ENCODE assay signal across 1 cellular context in genomic region chr15:41827880-41828746, GRCh38.
TF ChIP-seq lines count a peak whose summit lies in the region.

JMJD7 (plus strand) TSS chr15:41828092; CDS start chr15:41828125, 33 bp downstream.

TF ChIP-seq in SK-N-SH, 30 proteins besides CTCF, POLR2A, EP300 and RAD21 (continued from another document):
- TF ChIP-seq TCF12 (IDR thresholded peaks at IDR 0.05) (no peak), EZH2phosphoT487 (IDR thresholded peaks at IDR 0.05; ENCODE audit: borderline replicate concordance, low read depth) (no peak), NFIC (IDR thresholded peaks at IDR 0.05; ENCODE audit: borderline replicate concordance) (no peak), MXI1 (IDR thresholded peaks at IDR 0.05; ENCODE audit: low read depth, low read length) (peak; percentile 45), MEF2A (IDR thresholded peaks at IDR 0.05; ENCODE audit: borderline replicate concordance, low read depth) (no peak), FOSL2 (IDR thresholded peaks at IDR 0.05; ENCODE audit: borderline replicate concordance, low read depth) (peak; percentile 11; the same call in 1 of the 2 replicates), USF1 (IDR thresholded peaks at IDR 0.05; ENCODE audit: borderline replicate concordance, low read depth) (no peak), SIN3A (IDR thresholded peaks at IDR 0.05; ENCODE audit: borderline replicate concordance, low read depth, low read length) (peak; percentile 68; the same call in 1 of the 2 replicates), TAF1 (IDR thresholded peaks at IDR 0.05; ENCODE audit: borderline replicate concordance, low read depth, low read length) (peak; percentile 73), ELF1 (IDR thresholded peaks at IDR 0.05) (no peak), FOXJ3 (CRISPR knock-in tag; IDR thresholded peaks at IDR 0.05) (no peak), RXRA (IDR thresholded peaks at IDR 0.05; ENCODE audit: borderline replicate concordance, low read depth) (no peak), CHD2 (IDR thresholded peaks at IDR 0.05; ENCODE audit: low read length, partially characterized antibody) (no peak), FOXM1 (IDR thresholded peaks at IDR 0.05; ENCODE audit: low read depth) (no peak), NRF1 (IDR thresholded peaks at IDR 0.05; ENCODE audit: low read depth, low read length) (no peak), RFX5 (IDR thresholded peaks at IDR 0.05; ENCODE audit: low read length) (no peak), SMC3 (IDR thresholded peaks at IDR 0.05; ENCODE audit: low read depth, low read length) (no peak), GABPA (IDR thresholded peaks at IDR 0.05; ENCODE audit: low read depth) (no peak)
- TF ChIP-seq, protein P1, sequence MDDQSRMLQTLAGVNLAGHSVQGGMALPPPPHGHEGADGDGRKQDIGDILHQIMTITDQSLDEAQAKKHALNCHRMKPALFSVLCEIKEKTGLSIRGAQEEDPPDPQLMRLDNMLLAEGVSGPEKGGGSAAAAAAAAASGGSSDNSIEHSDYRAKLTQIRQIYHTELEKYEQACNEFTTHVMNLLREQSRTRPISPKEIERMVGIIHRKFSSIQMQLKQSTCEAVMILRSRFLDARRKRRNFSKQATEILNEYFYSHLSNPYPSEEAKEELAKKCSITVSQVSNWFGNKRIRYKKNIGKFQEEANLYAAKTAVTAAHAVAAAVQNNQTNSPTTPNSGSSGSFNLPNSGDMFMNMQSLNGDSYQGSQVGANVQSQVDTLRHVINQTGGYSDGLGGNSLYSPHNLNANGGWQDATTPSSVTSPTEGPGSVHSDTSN (IDR thresholded peaks at IDR 0.05), result peak; percentile 59
- TF ChIP-seq, protein P2, sequence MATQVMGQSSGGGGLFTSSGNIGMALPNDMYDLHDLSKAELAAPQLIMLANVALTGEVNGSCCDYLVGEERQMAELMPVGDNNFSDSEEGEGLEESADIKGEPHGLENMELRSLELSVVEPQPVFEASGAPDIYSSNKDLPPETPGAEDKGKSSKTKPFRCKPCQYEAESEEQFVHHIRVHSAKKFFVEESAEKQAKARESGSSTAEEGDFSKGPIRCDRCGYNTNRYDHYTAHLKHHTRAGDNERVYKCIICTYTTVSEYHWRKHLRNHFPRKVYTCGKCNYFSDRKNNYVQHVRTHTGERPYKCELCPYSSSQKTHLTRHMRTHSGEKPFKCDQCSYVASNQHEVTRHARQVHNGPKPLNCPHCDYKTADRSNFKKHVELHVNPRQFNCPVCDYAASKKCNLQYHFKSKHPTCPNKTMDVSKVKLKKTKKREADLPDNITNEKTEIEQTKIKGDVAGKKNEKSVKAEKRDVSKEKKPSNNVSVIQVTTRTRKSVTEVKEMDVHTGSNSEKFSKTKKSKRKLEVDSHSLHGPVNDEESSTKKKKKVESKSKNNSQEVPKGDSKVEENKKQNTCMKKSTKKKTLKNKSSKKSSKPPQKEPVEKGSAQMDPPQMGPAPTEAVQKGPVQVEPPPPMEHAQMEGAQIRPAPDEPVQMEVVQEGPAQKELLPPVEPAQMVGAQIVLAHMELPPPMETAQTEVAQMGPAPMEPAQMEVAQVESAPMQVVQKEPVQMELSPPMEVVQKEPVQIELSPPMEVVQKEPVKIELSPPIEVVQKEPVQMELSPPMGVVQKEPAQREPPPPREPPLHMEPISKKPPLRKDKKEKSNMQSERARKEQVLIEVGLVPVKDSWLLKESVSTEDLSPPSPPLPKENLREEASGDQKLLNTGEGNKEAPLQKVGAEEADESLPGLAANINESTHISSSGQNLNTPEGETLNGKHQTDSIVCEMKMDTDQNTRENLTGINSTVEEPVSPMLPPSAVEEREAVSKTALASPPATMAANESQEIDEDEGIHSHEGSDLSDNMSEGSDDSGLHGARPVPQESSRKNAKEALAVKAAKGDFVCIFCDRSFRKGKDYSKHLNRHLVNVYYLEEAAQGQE (IDR thresholded peaks at IDR 0.05; ENCODE audit: low read depth, low read length), result no peak
